Comparison of ENCODE assay signal across 11 cellular contexts in genomic region chr17:13520899-13521572, GRCh38.
DNase-seq lines count a peak whose midpoint lies in the region; ATAC-seq and FAIRE-seq lines count a peak whose summit lies in the region.
"Had no signal": no experiment of that assay in that cellular context is flagged by ENCODE, and none has a peak within 500 bp of the region (broad histone marks: within the 10 kb centered on the region; RNA-seq: fewer than 3 reads in every experiment).

No MANE protein-coding gene starts in this region.

- DNase-seq in GM04503 (ENCODE audit: low read depth): peak; percentile 82
- peak; percentile 30 for DNase-seq in RCC 7860 (ENCODE audit: low spot score)
- peak; percentile 90 for DNase-seq in fibroblast of gingiva (ENCODE audit: low read depth)
- peak; percentile 91 for DNase-seq in stromal cell of bone marrow (ENCODE audit: low read depth)
- no peak for DNase-seq in activated CD4-positive, alpha-beta T cell treated with anti-CD3 and anti-CD28 coated beads for 4 hours
- no peak for DNase-seq in CD1c-positive myeloid dendritic cell (ENCODE audit: extremely low spot score)
- DNase-seq: activated CD8-positive, alpha-beta memory T cell treated with anti-CD3 and anti-CD28 coated beads for 24 hours; Calu3; NCI-H187 treated with DMSO at 0.1 percent for 48 hours; NCI-H69 had no signal

- no peak for FAIRE-seq in RCC 7860 (lab: Jason Lieb, UNC)

- ATAC-seq in GM21717 (IDR thresholded peaks at IDR 0.05; ENCODE audit: unreplicated experiment): no peak

Comparison
In these comparisons a context has a peak if more than half of its experiments do, and no peak if none do; other contexts are left out.
1. DNase-seq: peak in GM04503 (single experiment), RCC 7860 (single experiment), fibroblast of gingiva (single experiment) and stromal cell of bone marrow (single experiment); none in activated CD4-positive, alpha-beta T cell treated with anti-CD3 and anti-CD28 coated beads for 4 hours (0 of 2) and CD1c-positive myeloid dendritic cell (single experiment).